In the genomic region with DNA sequence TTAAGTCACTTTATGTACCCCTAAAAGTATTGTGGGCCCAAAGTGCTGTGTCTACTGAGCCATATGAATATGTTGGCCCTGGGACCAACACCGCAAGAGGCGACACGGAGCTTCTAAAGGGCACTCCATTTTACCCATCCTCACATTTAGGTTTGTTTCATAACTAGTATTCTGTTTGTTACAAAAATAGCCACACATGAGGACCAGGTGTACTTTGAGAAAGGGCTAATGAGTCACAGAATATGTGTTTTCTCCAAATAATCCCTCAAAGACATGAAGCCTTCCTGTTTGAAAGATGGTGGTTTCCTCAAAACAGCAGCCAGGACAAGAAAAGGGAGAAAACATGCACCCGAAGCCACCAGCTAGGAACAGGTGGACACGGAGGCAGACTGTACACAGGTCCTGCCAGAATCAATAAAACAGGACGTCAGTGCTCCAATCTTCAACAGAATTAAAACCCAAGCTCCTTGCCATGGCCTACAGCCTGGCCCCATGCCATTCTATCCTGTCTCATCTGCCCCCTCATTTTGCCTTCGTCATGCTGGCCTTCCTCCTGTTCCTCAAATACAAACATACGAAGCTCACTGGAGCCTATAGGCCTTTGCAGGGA, we compare ENCODE assay signal across 23 cellular contexts. TPM values are rescaled to one million over a fixed set of nuclear protein-coding genes. Genes with fewer than 3 reads are reported as not detected.
DNase-seq lines count a peak whose midpoint lies in the region; ATAC-seq and TF ChIP-seq lines count a peak whose summit lies in the region.
"Had no signal": no experiment of that assay in that cellular context is flagged by ENCODE, and none has a peak within 500 bp of the region (broad histone marks: within the 10 kb centered on the region; RNA-seq: fewer than 3 reads in every experiment).

No MANE protein-coding gene starts in this region.

- no peaks in the 10 kb centered on the region for H3K4me1 Mint-ChIP-seq in progenitor cell of endocrine pancreas (ENCODE audit: low read depth)
- H3K4me1 Mint-ChIP-seq: CD14-positive monocyte; CD8-positive, alpha-beta memory T cell had no signal

- H3K4me3 ChIP-seq in fibroblast of mammary gland (ENCODE audit: control insufficient read depth, low read depth, low read length) = no peak overlapping the region
- H3K4me3 ChIP-seq: MG63 had no signal

- H3K27me3 Mint-ChIP-seq in progenitor cell of endocrine pancreas = no peaks in the 10 kb centered on the region
- H3K27me3 Mint-ChIP-seq: CD8-positive, alpha-beta memory T cell had no signal

- ATAC-seq in HG02588 (IDR thresholded peaks at IDR 0.05; ENCODE audit: unreplicated experiment) (peak; percentile 67), HG03521 (IDR thresholded peaks at IDR 0.05; ENCODE audit: unreplicated experiment) (peak; percentile 52)
- ATAC-seq in activated naive CD4-positive, alpha-beta T cell treated with anti-CD3 and anti-CD28 coated beads, Interleukin-2, amount 50 U/mL, for 72 hours = no peak
- ATAC-seq: Panc1 had no signal

- TF ChIP-seq CTCF in fibroblast of mammary gland (conservative IDR thresholded peaks at IDR 0.05; ENCODE audit: control insufficient read depth, insufficient read depth, low read depth, low read length) = no peak
- no peak for TF ChIP-seq CTCF in progenitor cell of endocrine pancreas (IDR thresholded peaks at IDR 0.05; ENCODE audit: unreplicated experiment)

- H3K4me3 Mint-ChIP-seq in progenitor cell of endocrine pancreas (ENCODE audit: low read depth) = no peak overlapping the region
- H3K4me3 Mint-ChIP-seq: CD14-positive monocyte; CD8-positive, alpha-beta memory T cell had no signal

- peak; percentile 7 for DNase-seq in fibroblast of mammary gland (ENCODE audit: low read depth)
- no peak for DNase-seq in NCI-H2029 (lab: John Stamatoyannopoulos, UW)
- no peak for DNase-seq in progenitor cell of endocrine pancreas (ENCODE audit: low spot score, unreplicated experiment)
- DNase-seq in D341Med (ENCODE audit: low spot score) = no peak
- no peak for DNase-seq in activated naive CD4-positive, alpha-beta T cell treated with anti-CD3 and anti-CD28 coated beads, Interleukin-2, amount 50 U/mL, for 72 hours (ENCODE audit: low spot score in 2 of 2)
- DNase-seq: CD8-positive, alpha-beta memory T cell; DND-41; H7; KBM-7; MG63; NCI-H1417; NCI-H1694; NCI-H2081; NCI-H2171; NCI-H226; NCI-H510A; NCI-H69; T-helper 1 cell had no signal

- peaks cover 9% of the 10 kb centered on the region for H3K9me3 Mint-ChIP-seq in progenitor cell of endocrine pancreas (ENCODE audit: low read depth)
- peaks cover 10 to 14% of the 10 kb centered on the region in 2 donors for H3K9me3 Mint-ChIP-seq in activated naive CD4-positive, alpha-beta T cell treated with anti-CD3 and anti-CD28 coated beads, Interleukin-2, amount 50 U/mL, for 72 hours

- H3K36me3 Mint-ChIP-seq in progenitor cell of endocrine pancreas (ENCODE audit: insufficient read depth) = no peaks in the 10 kb centered on the region
- no peaks in the 10 kb centered on the region for H3K36me3 Mint-ChIP-seq in activated naive CD4-positive, alpha-beta T cell treated with anti-CD3 and anti-CD28 coated beads, Interleukin-2, amount 50 U/mL, for 72 hours
- H3K36me3 Mint-ChIP-seq: CD14-positive monocyte; CD8-positive, alpha-beta memory T cell had no signal

- no peak overlapping the region for H3K27ac Mint-ChIP-seq in progenitor cell of endocrine pancreas
- no peak overlapping the region for H3K27ac Mint-ChIP-seq in activated naive CD4-positive, alpha-beta T cell treated with anti-CD3 and anti-CD28 coated beads, Interleukin-2, amount 50 U/mL, for 72 hours
- H3K27ac Mint-ChIP-seq: CD14-positive monocyte; CD8-positive, alpha-beta memory T cell had no signal

RNA-seq across cellular contexts. Expression of gene GRB14, which starts 21.8 kb away (rescaled TPM):
- total RNA-seq in progenitor cell of endocrine pancreas = 45.1 and 46.3 TPM in 2 replicates
- total RNA-seq in activated naive CD4-positive, alpha-beta T cell treated with anti-CD3 and anti-CD28 coated beads, Interleukin-2, amount 50 U/mL, for 72 hours = not detected
- total RNA-seq: CD8-positive, alpha-beta memory T cell; OCI-LY7 had no signal

Comparison
In these comparisons a context has a peak if more than half of its experiments do, and no peak if none do; other contexts are left out.
1. ATAC-seq: peak in HG02588 (single experiment) and HG03521 (single experiment); none in activated naive CD4-positive, alpha-beta T cell treated with anti-CD3 and anti-CD28 coated beads, Interleukin-2, amount 50 U/mL, for 72 hours (0 of 2).
2. RNA of gene GRB14, which starts 21.8 kb away (total RNA-seq): 45.1 to 46.3 TPM in progenitor cell of endocrine pancreas; not detected in activated naive CD4-positive, alpha-beta T cell treated with anti-CD3 and anti-CD28 coated beads, Interleukin-2, amount 50 U/mL, for 72 hours; every median in the first group is over 10 times any median in the second.